ENCODE assay signal across 7 cellular contexts in genomic region chr12:93468008-93468371, GRCh38. TPM values are rescaled to one million over a fixed set of nuclear protein-coding genes. Genes with fewer than 3 reads are reported as not detected.
A peak's percentile ranks its signal among the peaks of the same experiment; 100 is the strongest.
DNase-seq lines count a peak whose midpoint lies in the region; ATAC-seq and TF ChIP-seq lines count a peak whose summit lies in the region.

No MANE protein-coding gene starts in this region.

- peak overlapping the region; percentile 99 for H3K4me3 Mint-ChIP-seq in HFFc6

- peak overlapping the region; percentile 94 for H3K27ac Mint-ChIP-seq in HFFc6

- peaks cover 15% of the 10 kb centered on the region for H3K36me3 ChIP-seq in Panc1 (ENCODE audit: control insufficient read depth, insufficient read depth, low read length)
- H3K36me3 ChIP-seq in fibroblast of lung (ENCODE audit: control insufficient read depth, insufficient read depth, low read length): no peaks in the 10 kb centered on the region
- peaks cover 0 to 38% of the 10 kb centered on the region in 2 donors for H3K36me3 ChIP-seq in psoas muscle (ENCODE audit: insufficient read depth in 1 of 2, low read depth in 1 of 2)

- H3K27ac ChIP-seq in Panc1 (ENCODE audit: low read length): peak overlapping the region; percentile 97
- peak overlapping the region; percentile 93 for H3K27ac ChIP-seq in fibroblast of lung (ENCODE audit: insufficient read depth, low read length)
- H3K27ac ChIP-seq in psoas muscle: peak overlapping the region; percentile 95

- peaks cover 2% of the 10 kb centered on the region for H3K27me3 Mint-ChIP-seq in HFFc6 (ENCODE audit: insufficient read depth)

- H3K9me3 ChIP-seq in Panc1 (ENCODE audit: control insufficient read depth, insufficient read depth, low read depth, low read length) (no peaks in the 10 kb centered on the region), fibroblast of lung (ENCODE audit: control insufficient read depth, insufficient read depth, low read depth, low read length) (no peaks in the 10 kb centered on the region), psoas muscle (no peaks in the 10 kb centered on the region)

- 4 to 6% (median 4%) methylated on average over 7 of the region's 7 CpGs for WGBS in psoas muscle, 3 donors

- BruUV-seq in Panc1 (replicated peaks; lab: Mats Ljungman, UMichigan): no TSS peak

- H2AFZ ChIP-seq in fibroblast of lung (ENCODE audit: low read length): peak overlapping the region; percentile 55

- TF ChIP-seq CTCF in HFFc6 (IDR thresholded peaks at IDR 0.05): no peak
- no peak for TF ChIP-seq CTCF in Panc1 (IDR thresholded peaks at IDR 0.05)
- TF ChIP-seq CTCF in fibroblast of lung (conservative IDR thresholded peaks at IDR 0.05 in 1 of 2, IDR thresholded peaks at IDR 0.05 in 1 of 2; ENCODE audit: low read depth in 1 of 2, low read length in 2 of 2): no peak
- TF ChIP-seq CTCF in psoas muscle (IDR thresholded peaks at IDR 0.05): no peak

- peaks cover 27% of the 10 kb centered on the region for H3K79me2 ChIP-seq in fibroblast of lung (ENCODE audit: control insufficient read depth, insufficient read depth, low read length)

- H3K4me1 ChIP-seq in Panc1 (ENCODE audit: control insufficient read depth, insufficient read depth, low read length) (peaks cover 10% of the 10 kb centered on the region), fibroblast of lung (ENCODE audit: control insufficient read depth, extremely low read depth, insufficient read depth, low read length) (no peaks in the 10 kb centered on the region), psoas muscle (peaks cover 19% of the 10 kb centered on the region)

- POLR2A ChIA-PET in Panc1 (lab: Charles Lee): no interaction called here

- intact Hi-C loops in Panc1 (cut with micrococcal nuclease; ENCODE audit: unreplicated experiment) (no loop called here), psoas muscle (cut with DNase I) (no loop called here)

- no peak for DNase-seq in HFFc6
- no peak for DNase-seq in Panc1 (ENCODE audit: low read depth, low spot score)
- DNase-seq in fibroblast of lung (ENCODE audit: low read depth in 2 of 2): no peak
- no peak for DNase-seq in psoas muscle
- DNase-seq in NCI-H1048 (lab: John Stamatoyannopoulos, UW): no peak
- DNase-seq in Ammon's horn (ENCODE audit: low spot score): no peak

- H3K9ac ChIP-seq in fibroblast of lung (ENCODE audit: insufficient read depth, low read length): peak overlapping the region; percentile 89

- H3K27me3 ChIP-seq in Panc1 (ENCODE audit: control insufficient read depth, insufficient read depth, low read length) (no peaks in the 10 kb centered on the region), fibroblast of lung (ENCODE audit: control insufficient read depth, insufficient read depth, low read length) (no peaks in the 10 kb centered on the region), psoas muscle (ENCODE audit: insufficient read depth in 3 of 3, low read length in 2 of 3) (no peaks in the 10 kb centered on the region)

- peak overlapping the region; percentile 80 to 96 for H3K4me3 ChIP-seq in Panc1 (ENCODE audit: low read depth in 2 of 2, low read length in 2 of 2)
- H3K4me3 ChIP-seq in fibroblast of lung (replicated peaks in 1 of 4; ENCODE audit: control extremely low read depth in 1 of 4, insufficient read depth in 1 of 4, low read depth in 3 of 4, low read length in 4 of 4): peak overlapping the region; percentile 86 to 100 (median 94)
- H3K4me3 ChIP-seq in psoas muscle: peak overlapping the region; percentile 92

- H3K4me2 ChIP-seq in fibroblast of lung (ENCODE audit: extremely low read depth, insufficient read depth, low read length): peak overlapping the region; percentile 85

- H3K36me3 Mint-ChIP-seq in HFFc6 (ENCODE audit: low read depth): peaks cover 8% of the 10 kb centered on the region

- no peaks in the 10 kb centered on the region for H3K9me3 Mint-ChIP-seq in HFFc6

- no peaks in the 10 kb centered on the region for H4K20me1 ChIP-seq in fibroblast of lung (ENCODE audit: control insufficient read depth, extremely low read depth, insufficient read depth, low read length)

- in situ Hi-C loops in Panc1 (cut with HindIII; ENCODE audit: low pct_unique_long_range_greater_than_20kb, low sequenced_read_pairs): no loop called here

- peaks cover 29% of the 10 kb centered on the region for H3K4me1 Mint-ChIP-seq in HFFc6 (ENCODE audit: low read depth)

- ATAC-seq in GM18861 (IDR thresholded peaks at IDR 0.05; ENCODE audit: unreplicated experiment) (peak; percentile 21), Panc1 (0 out of 2 replicates have a peak, but pooled peaks have one; percentile 2), psoas muscle (peak in 1 of 4 donors; percentile 14)

- CTCF ChIA-PET in Panc1 (lab: Charles Lee): no interaction called here

RNA-seq across cellular contexts. Expression of gene MRPL42, which starts 0.7 kb away (rescaled TPM):
- total RNA-seq in HFFc6 (2021; fragmentation: NEBNext Ultra II Directional; extraction: Animal tissue kit (Norgen Biotek cat#: 25700)): 10 to 100 TPM; 66.5 to 77.6 (median 73.9) TPM
- total RNA-seq in Panc1 (2021; ENCODE audit: unreplicated experiment): 92.4 TPM
- 33.0 TPM for polyA plus RNA-seq in Panc1 (2012; ENCODE audit: insufficient read length)
- 68.0 and 70.1 TPM in 2 replicates for total RNA-seq in fibroblast of lung
- 87.3 and 95.7 TPM in 2 replicates for polyA plus RNA-seq in fibroblast of lung
- polyA plus RNA-seq in fibroblast of lung (2012): 59.2 and 61.1 TPM in 2 replicates
- polyA minus RNA-seq in fibroblast of lung (ENCODE audit: low replicate concordance): 2.8 and 3.1 TPM in 2 replicates
- 10 to 100 TPM; 22.7 to 37.3 (median 24.1) TPM for total RNA-seq in psoas muscle
- polyA plus RNA-seq in psoas muscle: 10 to 100 TPM; 27.5 to 48.3 (median 38.3) TPM

RNA-seq across cellular contexts. Expression of gene UBE2N, which starts 26.2 kb away (rescaled TPM):
- 100 to 1,000 TPM; 143 to 168 (median 157) TPM for total RNA-seq in HFFc6 (2021; fragmentation: NEBNext Ultra II Directional; extraction: Animal tissue kit (Norgen Biotek cat#: 25700))
- total RNA-seq in Panc1 (2021; ENCODE audit: unreplicated experiment) (150 TPM), fibroblast of lung (82.2 and 115 TPM in 2 replicates), psoas muscle (10 to 100 TPM; 70.6 to 97.6 (median 80.0) TPM)
- 110 TPM for polyA plus RNA-seq in Panc1 (2012; ENCODE audit: insufficient read length)
- polyA plus RNA-seq in fibroblast of lung (149 and 169 TPM in 2 replicates), psoas muscle (100 to 1,000 TPM in 1 of 3 donors, 10 to 100 TPM in 2; 52.8 to 104 (median 91.4) TPM)
- polyA plus RNA-seq in fibroblast of lung (2012): 146 and 170 TPM in 2 replicates
- 26.1 and 34.6 TPM in 2 replicates for polyA minus RNA-seq in fibroblast of lung (ENCODE audit: low replicate concordance)
